In genomic region chr3:160413613-160414248, GRCh38 we compare ENCODE assay signal across 8 cellular contexts. TPM values are rescaled to one million over a fixed set of nuclear protein-coding genes. Genes with fewer than 3 reads are reported as not detected.
DNase-seq lines count a peak whose midpoint lies in the region; ATAC-seq and TF ChIP-seq lines count a peak whose summit lies in the region.

No MANE protein-coding gene starts in this region.

- H3K27me3 Mint-ChIP-seq in Calu3 (ENCODE audit: unreplicated experiment) = no peaks in the 10 kb centered on the region
- H3K27me3 Mint-ChIP-seq in type B pancreatic cell = no peaks in the 10 kb centered on the region

- ATAC-seq in GM21515 (IDR thresholded peaks at IDR 0.05; ENCODE audit: unreplicated experiment) = peak; percentile 72

- H3K4me1 Mint-ChIP-seq in Calu3 (ENCODE audit: low read depth, unreplicated experiment) (peaks cover 27% of the 10 kb centered on the region), type B pancreatic cell (ENCODE audit: unreplicated experiment) (peaks cover 6% of the 10 kb centered on the region)

- H3K9me3 Mint-ChIP-seq in Calu3 (ENCODE audit: low read depth, unreplicated experiment) (no peaks in the 10 kb centered on the region), type B pancreatic cell (no peaks in the 10 kb centered on the region)

- no TSS peak for BruUV-seq in Calu3 (replicated peaks; lab: Mats Ljungman, UMichigan)

- CTCF ChIA-PET in Calu3 (lab: Charles Lee) = interaction anchor here (0.6 to 1.5 kb wide), 5 partner anchors 10 to 251 kb away, joined by 3 to 9 read pairs (median 4); partner anchors contain the start of gene IFT80

- H3K27ac Mint-ChIP-seq in Calu3 (ENCODE audit: unreplicated experiment) (no peak overlapping the region), type B pancreatic cell (no peak overlapping the region)

- TF ChIP-seq CTCF in Calu3 (IDR thresholded peaks at IDR 0.05; ENCODE audit: unreplicated experiment) (peak; percentile 89), fibroblast of the aortic adventitia (IDR thresholded peaks at IDR 0.05; ENCODE audit: insufficient read depth, low read length) (peak; percentile 82), type B pancreatic cell (conservative IDR thresholded peaks at IDR 0.05) (peak; percentile 95)

- H3K4me3 ChIP-seq in fibroblast of the aortic adventitia (ENCODE audit: low read depth, low read length) = no peak overlapping the region

- H3K4me3 Mint-ChIP-seq in Calu3 (ENCODE audit: low read depth, unreplicated experiment) (no peak overlapping the region), type B pancreatic cell (no peak overlapping the region)

- peaks cover 87% of the 10 kb centered on the region for H3K36me3 Mint-ChIP-seq in Calu3 (ENCODE audit: insufficient read depth, unreplicated experiment)
- H3K36me3 Mint-ChIP-seq in type B pancreatic cell = peaks cover 23% of the 10 kb centered on the region

- intact Hi-C loops in Calu3 (cut with micrococcal nuclease; ENCODE audit: unreplicated experiment) = loop anchor here (1.0 to 5.0 kb wide), 3 partner anchors 186 to 381 kb away; partner anchors contain the start of gene C3orf80

- peak; percentile 89 for DNase-seq in Calu3
- peak; percentile 84 for DNase-seq in LoVo (ENCODE audit: low spot score)
- peak; percentile 80 for DNase-seq in RPMI7951 (ENCODE audit: low read depth)
- peak; percentile 38 for DNase-seq in activated T-helper 1 cell treated with Interleukin-2 at 50 U/mL for 16 hours (ENCODE audit: low read depth)
- peak; percentile 92 for DNase-seq in fibroblast of the aortic adventitia (ENCODE audit: low read depth)
- peak; percentile 35 for DNase-seq in occipital lobe (lab: John Stamatoyannopoulos, UW)
- no peak for DNase-seq in type B pancreatic cell (ENCODE audit: extremely low spot score, unreplicated experiment)

RNA-seq across cellular contexts. Expression of gene SMC4, which starts 14.3 kb away (rescaled TPM):
- total RNA-seq in Calu3 (2022) (231 and 256 TPM in 2 replicates), fibroblast of the aortic adventitia (ENCODE audit: low replicate concordance) (48.7 and 130 TPM in 2 replicates), occipital lobe (52.4 TPM), type B pancreatic cell (ENCODE audit: low replicate concordance) (46.8 and 124 TPM in 2 replicates)
- total RNA-seq in RPMI7951 (2014; rRNA removed; shearing (Covaris generic)) = 263 and 317 TPM in 2 replicates

RNA-seq across cellular contexts. Expression of gene IFT80, which starts 14.7 kb away (rescaled TPM):
- total RNA-seq in Calu3 (2022) (58.0 and 61.8 TPM in 2 replicates), fibroblast of the aortic adventitia (ENCODE audit: low replicate concordance) (61.0 and 79.2 TPM in 2 replicates), occipital lobe (83.8 TPM), type B pancreatic cell (ENCODE audit: low replicate concordance) (29.5 and 40.8 TPM in 2 replicates)
- total RNA-seq in RPMI7951 (2014; rRNA removed; shearing (Covaris generic)) = 44.2 and 44.7 TPM in 2 replicates

RNA-seq across cellular contexts. Expression of gene TRIM59, which starts 35.9 kb away (rescaled TPM):
- total RNA-seq in Calu3 (2022) = 20.8 and 22.3 TPM in 2 replicates
- 11.9 and 19.7 TPM in 2 replicates for total RNA-seq in RPMI7951 (2014; rRNA removed; shearing (Covaris generic))
- total RNA-seq in fibroblast of the aortic adventitia (ENCODE audit: low replicate concordance) = 16.5 and 47.8 TPM in 2 replicates
- total RNA-seq in occipital lobe = 14.3 TPM
- total RNA-seq in type B pancreatic cell (ENCODE audit: low replicate concordance) = 13.8 and 28.1 TPM in 2 replicates
